Comparison of ENCODE assay signal across 9 cellular contexts in genomic region chr5:102760815-102761214, GRCh38. TPM values are rescaled to one million over a fixed set of nuclear protein-coding genes. Genes with fewer than 3 reads are reported as not detected.
A peak's percentile ranks its signal among the peaks of the same experiment; 100 is the strongest.
DNase-seq lines count a peak whose midpoint lies in the region; ATAC-seq and TF ChIP-seq lines count a peak whose summit lies in the region.
"Had no signal": no experiment of that assay in that cellular context is flagged by ENCODE, and none has a peak within 500 bp of the region (broad histone marks: within the 10 kb centered on the region; RNA-seq: fewer than 3 reads in every experiment).

No MANE protein-coding gene starts in this region.

- no peak for ATAC-seq in stimulated activated naive CD8-positive, alpha-beta T cell treated with anti-CD3 and anti-CD28 coated beads, Interleukin-15, Interleukin-2, amounts not matched to agents 100 U/mL and 50 U/mL, for 24 hours
- ATAC-seq in activated CD8-positive, alpha-beta T cell treated with anti-CD3 and anti-CD28 coated beads, Interleukin-2, amount 10 ng/mL, durations not matched to agents 7 days and 5 days = no peak

- CTCF ChIA-PET in activated CD8-positive, alpha-beta T cell treated with anti-CD3 and anti-CD28 coated beads, Interleukin-2, amount 10 ng/mL, durations not matched to agents 7 days and 5 days (lab: Charles Lee) = interaction anchor here (0.6 to 1.9 kb wide), 5 partner anchors 15 to 359 kb away, joined by 3 to 9 read pairs (median 4); partner anchors contain the start of genes GIN1 and PPIP5K2

- H3K9me3 Mint-ChIP-seq in stimulated activated naive CD8-positive, alpha-beta T cell treated with anti-CD3 and anti-CD28 coated beads, Interleukin-15, Interleukin-2, amounts not matched to agents 100 ng/mL and 50 ng/mL, for 24 hours = no peaks in the 10 kb centered on the region
- no peaks in the 10 kb centered on the region for H3K9me3 Mint-ChIP-seq in activated CD8-positive, alpha-beta T cell treated with anti-CD3 and anti-CD28 coated beads, Interleukin-2, amount 10 ng/mL, durations not matched to agents 7 days and 5 days (ENCODE audit: insufficient read depth)

- no peak for TF ChIP-seq POLR2A in uterus (IDR thresholded peaks at IDR 0.05)

- H3K27me3 ChIP-seq in uterus = no peaks in the 10 kb centered on the region

- H3K4me1 Mint-ChIP-seq in stimulated activated naive CD8-positive, alpha-beta T cell treated with anti-CD3 and anti-CD28 coated beads, Interleukin-15, Interleukin-2, amounts not matched to agents 100 ng/mL and 50 ng/mL, for 24 hours (ENCODE audit: low read depth) = peaks cover 94% of the 10 kb centered on the region
- H3K4me1 Mint-ChIP-seq in activated CD8-positive, alpha-beta T cell treated with anti-CD3 and anti-CD28 coated beads, Interleukin-2, amount 10 ng/mL, durations not matched to agents 7 days and 5 days (ENCODE audit: low read depth) = peaks cover 72% of the 10 kb centered on the region

- peaks cover 26% of the 10 kb centered on the region for H3K36me3 Mint-ChIP-seq in stimulated activated naive CD8-positive, alpha-beta T cell treated with anti-CD3 and anti-CD28 coated beads, Interleukin-15, Interleukin-2, amounts not matched to agents 100 ng/mL and 50 ng/mL, for 24 hours (ENCODE audit: low read depth)
- peaks cover 2% of the 10 kb centered on the region for H3K36me3 Mint-ChIP-seq in activated CD8-positive, alpha-beta T cell treated with anti-CD3 and anti-CD28 coated beads, Interleukin-2, amount 10 ng/mL, durations not matched to agents 7 days and 5 days (ENCODE audit: low read depth)

- POLR2A ChIA-PET in activated CD8-positive, alpha-beta T cell treated with anti-CD3 and anti-CD28 coated beads, Interleukin-2, amount 10 ng/mL, durations not matched to agents 7 days and 5 days (lab: Charles Lee) = no interaction called here

- no peaks in the 10 kb centered on the region for H3K27me3 Mint-ChIP-seq in stimulated activated naive CD8-positive, alpha-beta T cell treated with anti-CD3 and anti-CD28 coated beads, Interleukin-15, Interleukin-2, amounts not matched to agents 100 ng/mL and 50 ng/mL, for 24 hours
- no peaks in the 10 kb centered on the region for H3K27me3 Mint-ChIP-seq in activated CD8-positive, alpha-beta T cell treated with anti-CD3 and anti-CD28 coated beads, Interleukin-2, amount 10 ng/mL, durations not matched to agents 7 days and 5 days (ENCODE audit: low read depth)

- no peaks in the 10 kb centered on the region for H3K36me3 ChIP-seq in uterus

- intact Hi-C loops in uterus (cut with DNase I; ENCODE audit: low total_unique reads) = no loop called here

- peak overlapping the region in 1 of 2 donors; percentile 35 for H3K27ac ChIP-seq in uterus

- H3K9me3 ChIP-seq in uterus = no peaks in the 10 kb centered on the region

- no peak for TF ChIP-seq CTCF in uterus (IDR thresholded peaks at IDR 0.05)

- H3K4me3 Mint-ChIP-seq in stimulated activated naive CD8-positive, alpha-beta T cell treated with anti-CD3 and anti-CD28 coated beads, Interleukin-15, Interleukin-2, amounts not matched to agents 100 ng/mL and 50 ng/mL, for 24 hours = peak overlapping the region; percentile 68
- peak overlapping the region; percentile 22 for H3K4me3 Mint-ChIP-seq in activated CD8-positive, alpha-beta T cell treated with anti-CD3 and anti-CD28 coated beads, Interleukin-2, amount 10 ng/mL, durations not matched to agents 7 days and 5 days

- no peak overlapping the region for H3K4me3 ChIP-seq in uterus

- no peaks in the 10 kb centered on the region for H3K4me1 ChIP-seq in uterus

- no peak for DNase-seq in stimulated activated naive CD8-positive, alpha-beta T cell treated with anti-CD3 and anti-CD28 coated beads, Interleukin-15, Interleukin-2, amounts not matched to agents 100 U/mL and 50 U/mL, for 24 hours
- no peak for DNase-seq in activated CD8-positive, alpha-beta T cell treated with anti-CD3 and anti-CD28 coated beads, Interleukin-2, amount 10 ng/mL, durations not matched to agents 7 days and 5 days
- DNase-seq in hepatic stellate cell (ENCODE audit: low spot score) (peak; percentile 6), uterus (no peak), NCI-H774 (lab: John Stamatoyannopoulos, UW) (no peak), NCI-H446 treated with DMSO at 0.1 percent for 48 hours (lab: John Stamatoyannopoulos, UW) (no peak)
- no peak for DNase-seq in activated effector memory CD4-positive, alpha-beta T cell treated with anti-CD3 and anti-CD28 coated beads, Interleukin-2, amount 50 U/mL, for 16 hours
- DNase-seq: RPMI8226 had no signal

- peak overlapping the region; percentile 84 for H3K27ac Mint-ChIP-seq in stimulated activated naive CD8-positive, alpha-beta T cell treated with anti-CD3 and anti-CD28 coated beads, Interleukin-15, Interleukin-2, amounts not matched to agents 100 ng/mL and 50 ng/mL, for 24 hours
- peak overlapping the region; percentile 45 for H3K27ac Mint-ChIP-seq in activated CD8-positive, alpha-beta T cell treated with anti-CD3 and anti-CD28 coated beads, Interleukin-2, amount 10 ng/mL, durations not matched to agents 7 days and 5 days

RNA-seq across cellular contexts. Expression of gene PAM, which starts 5.7 kb away (rescaled TPM):
- total RNA-seq in activated CD8-positive, alpha-beta T cell treated with anti-CD3 and anti-CD28 coated beads, Interleukin-2, amount 10 ng/mL, durations not matched to agents 7 days and 5 days = 10 to 100 TPM; 16.1 to 16.3 TPM
- total RNA-seq in uterus = 100 to 1,000 TPM; 101 to 502 (median 168) TPM

Comparison
In these comparisons a context has a peak if more than half of its experiments do, and no peak if none do; other contexts are left out.
1. RNA of gene PAM, which starts 5.7 kb away (total RNA-seq): 101 to 502 TPM in uterus; 16.1 to 16.3 TPM in activated CD8-positive, alpha-beta T cell treated with anti-CD3 and anti-CD28 coated beads, Interleukin-2, amount 10 ng/mL, durations not matched to agents 7 days and 5 days; every median in the first group is over 4 times any median in the second.